8 cellular contexts compared by ENCODE assay signal in genomic region chr6:26205625-26206574, GRCh38.
DNase-seq lines count a peak whose midpoint lies in the region; ATAC-seq and TF ChIP-seq lines count a peak whose summit lies in the region.

No MANE protein-coding gene starts in this region.

- no peak overlapping the region for H3K4me3 Mint-ChIP-seq in nephron progenitor cell

- H3K9me3 ChIP-seq in BE2C (no peaks in the 10 kb centered on the region), HAP-1 (no peaks in the 10 kb centered on the region), lower lobe of right lung (no peaks in the 10 kb centered on the region)

- H3K4me3 ChIP-seq in BE2C (ENCODE audit: low read depth, low read length) (peak overlapping the region; percentile 82), HAP-1 (peak overlapping the region; percentile 81), lower lobe of right lung (peak overlapping the region; percentile 60)

- in situ Hi-C loops in HAP-1 (cut with MboI; ENCODE audit: low sequenced_read_pairs): loop anchor here (10.0 kb wide), 1 partner anchor 1629 kb away; a partner anchor contains a TSS

- H3K4me1 ChIP-seq in BE2C (no peaks in the 10 kb centered on the region), HAP-1 (peaks cover 31% of the 10 kb centered on the region), lower lobe of right lung (no peaks in the 10 kb centered on the region)

- H3K4me1 Mint-ChIP-seq in nephron progenitor cell: peaks cover 33% of the 10 kb centered on the region

- H3K27ac Mint-ChIP-seq in nephron progenitor cell: no peak overlapping the region
- no peak overlapping the region for H3K27ac Mint-ChIP-seq in activated naive CD4-positive, alpha-beta T cell treated with anti-CD3 and anti-CD28 coated beads, Interleukin-2, amount 50 U/mL, for 72 hours

- H3K27me3 ChIP-seq in BE2C (no peaks in the 10 kb centered on the region), HAP-1 (ENCODE audit: low read depth) (no peaks in the 10 kb centered on the region), lower lobe of right lung (ENCODE audit: low read depth) (peaks cover 52% of the 10 kb centered on the region)

- DNase-seq in BE2C (no peak), HAP-1 (ENCODE audit: low spot score in 2 of 2) (peak; percentile 53 to 89), NOMO-1 treated with DMSO at 0.1 percent for 48 hours (lab: John Stamatoyannopoulos, UW; ENCODE audit: unreplicated experiment) (peak; percentile 89), dedifferentiated amniotic fluid mesenchymal stem cell (ENCODE audit: extremely low spot score) (peak; percentile 71), lower lobe of right lung (no peak), nephron progenitor cell (no peak)
- DNase-seq in activated CD4-positive, alpha-beta T cell treated with anti-CD3 and anti-CD28 coated beads for 4 hours: no peak
- DNase-seq in activated naive CD4-positive, alpha-beta T cell treated with anti-CD3 and anti-CD28 coated beads, Interleukin-2, amount 50 U/mL, for 72 hours (ENCODE audit: low spot score in 2 of 2): no peak

- peak; percentile 36 to 53 for ATAC-seq in lower lobe of right lung
- ATAC-seq in activated naive CD4-positive, alpha-beta T cell treated with anti-CD3 and anti-CD28 coated beads, Interleukin-2, amount 50 U/mL, for 72 hours: no peak

- H3K36me3 Mint-ChIP-seq in nephron progenitor cell (ENCODE audit: low read depth): no peaks in the 10 kb centered on the region
- H3K36me3 Mint-ChIP-seq in activated naive CD4-positive, alpha-beta T cell treated with anti-CD3 and anti-CD28 coated beads, Interleukin-2, amount 50 U/mL, for 72 hours: peaks cover 5 to 13% of the 10 kb centered on the region in 2 donors

- intact Hi-C loops in lower lobe of right lung (cut with DNase I): no loop called here

- H3K9me3 Mint-ChIP-seq in nephron progenitor cell: no peaks in the 10 kb centered on the region
- H3K9me3 Mint-ChIP-seq in activated naive CD4-positive, alpha-beta T cell treated with anti-CD3 and anti-CD28 coated beads, Interleukin-2, amount 50 U/mL, for 72 hours: no peaks in the 10 kb centered on the region

- H3K36me3 ChIP-seq in BE2C (no peaks in the 10 kb centered on the region), HAP-1 (replicated peaks) (no peaks in the 10 kb centered on the region), lower lobe of right lung (no peaks in the 10 kb centered on the region)

- TF ChIP-seq CTCF in BE2C (IDR thresholded peaks at IDR 0.05; ENCODE audit: low read depth, low read length) (no peak), lower lobe of right lung (IDR thresholded peaks at IDR 0.05) (no peak), nephron progenitor cell (IDR thresholded peaks at IDR 0.05) (no peak)

- H3K27ac ChIP-seq in lower lobe of right lung: peak overlapping the region; percentile 96

- peaks cover 8% of the 10 kb centered on the region for H3K27me3 Mint-ChIP-seq in nephron progenitor cell (ENCODE audit: low read depth, poor library complexity)

Comparison
In these comparisons a context has a peak if more than half of its experiments do, and no peak if none do; other contexts are left out.
1. DNase-seq: peak in HAP-1 (2 of 2), NOMO-1 treated with DMSO at 0.1 percent for 48 hours (single experiment) and dedifferentiated amniotic fluid mesenchymal stem cell (single experiment); none in BE2C (single experiment), lower lobe of right lung (single experiment), nephron progenitor cell (single experiment), activated CD4-positive, alpha-beta T cell treated with anti-CD3 and anti-CD28 coated beads for 4 hours (0 of 2) and activated naive CD4-positive, alpha-beta T cell treated with anti-CD3 and anti-CD28 coated beads, Interleukin-2, amount 50 U/mL, for 72 hours (0 of 2).
2. ATAC-seq: peak in lower lobe of right lung (2 of 2); none in activated naive CD4-positive, alpha-beta T cell treated with anti-CD3 and anti-CD28 coated beads, Interleukin-2, amount 50 U/mL, for 72 hours (0 of 2).
3. Peak in every context shown above with its lines, with median percentiles within 50 percentile points of each other: H3K4me3 ChIP-seq.